In genomic region chr3:177114253-177114652, GRCh38 we compare ENCODE assay signal across 9 cellular contexts.
"Had no signal": no experiment of that assay in that cellular context is flagged by ENCODE, and none has a peak within 500 bp of the region (broad histone marks: within the 10 kb centered on the region; RNA-seq: fewer than 3 reads in every experiment).

No MANE protein-coding gene starts in this region.

- H3K9me3 ChIP-seq: HAP-1 had no signal

- H3K9ac ChIP-seq: GM23248 had no signal

- H3K27ac Mint-ChIP-seq: HFFc6 had no signal

- H3K4me3 Mint-ChIP-seq: HFFc6 had no signal

- DNase-seq: GM23248, GOT3, H7, HFFc6, IMR-90 had no signal

- H3K4me3 ChIP-seq: GM23248, HAP-1, K562 had no signal

- H3K27ac ChIP-seq: GM23248, HL-60 had no signal

- H3K36me3 ChIP-seq: HAP-1 had no signal

- ATAC-seq: HCT116, K562 had no signal
